Comparison of ENCODE assay signal across 1 cellular context in the genomic region with DNA sequence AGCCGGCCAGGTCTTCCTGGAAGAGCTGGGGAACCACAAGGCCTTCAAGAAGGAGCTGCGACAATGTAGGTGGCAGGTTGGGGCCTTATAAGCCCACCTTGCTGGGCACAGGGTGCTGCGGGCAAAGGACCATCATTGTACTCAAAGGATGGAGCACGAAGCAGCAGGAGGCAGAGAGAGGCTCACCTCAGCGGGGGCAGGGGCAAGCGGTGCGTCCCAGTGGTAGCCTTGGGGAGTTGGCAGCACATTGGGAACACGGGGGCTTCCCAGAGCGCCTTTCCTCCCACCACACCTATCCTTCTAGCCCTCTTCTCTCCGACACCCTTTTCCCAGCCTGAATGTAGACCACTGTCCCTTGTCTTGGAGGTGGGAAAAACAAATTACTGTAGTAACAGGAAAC.
TF ChIP-seq lines count a peak whose summit lies in the region.

No MANE protein-coding gene starts in this region.

TF ChIP-seq in HepG2, 621 proteins besides CTCF, POLR2A, EP300 and RAD21:
- 0 out of 2 replicates have a peak, but pooled peaks have one; percentile 16 for TF ChIP-seq HNRNPL (IDR thresholded peaks at IDR 0.05; ENCODE audit: low read depth, low read length)
- TF ChIP-seq RBM22 (optimal IDR thresholded peaks at IDR 0.05; ENCODE audit: low read length), result peak; percentile 41
- no peak for TF ChIP-seq HOXA7 (CRISPR knock-in tag; IDR thresholded peaks at IDR 0.05)
- peak; percentile 27 for TF ChIP-seq AGO2 (optimal IDR thresholded peaks at IDR 0.05; ENCODE audit: low read depth, low read length)
